10 cellular contexts compared by ENCODE assay signal in genomic region chr15:76988874-76989780, GRCh38. TPM values are rescaled to one million over a fixed set of nuclear protein-coding genes. Genes with fewer than 3 reads are reported as not detected.
DNase-seq lines count a peak whose midpoint lies in the region; ATAC-seq and TF ChIP-seq lines count a peak whose summit lies in the region.
"Had no signal": no experiment of that assay in that cellular context is flagged by ENCODE, and none has a peak within 500 bp of the region (broad histone marks: within the 10 kb centered on the region; RNA-seq: fewer than 3 reads in every experiment).

No MANE protein-coding gene starts in this region.

- H3K4me1 Mint-ChIP-seq in CD4-positive, CD25-positive, alpha-beta regulatory T cell = peaks cover 9 to 48% (median 21%) of the 10 kb centered on the region in 4 donors
- peaks cover 73% of the 10 kb centered on the region for H3K4me1 Mint-ChIP-seq in activated CD4-positive, alpha-beta memory T cell treated with anti-CD3 and anti-CD28 coated beads, Interleukin-2, amount 10 ng/mL, durations not matched to agents 7 days and 5 days
- H3K4me1 Mint-ChIP-seq in mesothelial cell of epicardium = peaks cover 6% of the 10 kb centered on the region

- H3K9me3 Mint-ChIP-seq in CD4-positive, CD25-positive, alpha-beta regulatory T cell = no peaks in the 10 kb centered on the region
- H3K9me3 Mint-ChIP-seq in activated CD4-positive, alpha-beta memory T cell treated with anti-CD3 and anti-CD28 coated beads, Interleukin-2, amount 10 ng/mL, durations not matched to agents 7 days and 5 days = no peaks in the 10 kb centered on the region
- no peaks in the 10 kb centered on the region for H3K9me3 Mint-ChIP-seq in mesothelial cell of epicardium

- no peak for DNase-seq in CD4-positive, CD25-positive, alpha-beta regulatory T cell
- DNase-seq in activated CD4-positive, alpha-beta memory T cell treated with anti-CD3 and anti-CD28 coated beads, Interleukin-2, amount 10 ng/mL, durations not matched to agents 7 days and 5 days = no peak
- DNase-seq in left kidney (ENCODE audit: low read depth, low spot score) (peak; percentile 32), smooth muscle cell (lab: John Stamatoyannopoulos, UW; ENCODE audit: unreplicated experiment) (no peak), mesothelial cell of epicardium (ENCODE audit: low spot score in 2 of 2, unreplicated experiment in 2 of 2) (no peak), DMS53 (lab: John Stamatoyannopoulos, UW) (no peak)
- no peak for DNase-seq in central memory CD4-positive, alpha-beta T cell
- DNase-seq: Calu3, NCI-H82 had no signal

- H2AFZ ChIP-seq in smooth muscle cell (ENCODE audit: low read depth) = no peak overlapping the region

- no peaks in the 10 kb centered on the region for H3K27me3 Mint-ChIP-seq in CD4-positive, CD25-positive, alpha-beta regulatory T cell
- no peaks in the 10 kb centered on the region for H3K27me3 Mint-ChIP-seq in activated CD4-positive, alpha-beta memory T cell treated with anti-CD3 and anti-CD28 coated beads, Interleukin-2, amount 10 ng/mL, durations not matched to agents 7 days and 5 days
- peaks cover 5% of the 10 kb centered on the region for H3K27me3 Mint-ChIP-seq in mesothelial cell of epicardium (ENCODE audit: low read depth)

- no peaks in the 10 kb centered on the region for H4K20me1 ChIP-seq in smooth muscle cell (ENCODE audit: low read depth)

- no peaks in the 10 kb centered on the region for H3F3A ChIP-seq in smooth muscle cell (ENCODE audit: low read depth)

- H3K79me2 ChIP-seq in smooth muscle cell (ENCODE audit: low read depth) = no peaks in the 10 kb centered on the region

- no peak overlapping the region for H3K27ac ChIP-seq in CD4-positive, CD25-positive, alpha-beta regulatory T cell (ENCODE audit: insufficient read depth, low read length, poor library complexity, severe bottlenecking)
- H3K27ac ChIP-seq in smooth muscle cell (ENCODE audit: low read depth) = no peak overlapping the region

- POLR2A ChIA-PET in activated CD4-positive, alpha-beta memory T cell treated with anti-CD3 and anti-CD28 coated beads, Interleukin-2, amount 10 ng/mL, durations not matched to agents 7 days and 5 days (lab: Charles Lee) = interaction anchor here (1.0 to 3.8 kb wide), 9 partner anchors 9 to 58 kb away, joined by 4 to 61 read pairs (median 23); partner anchors contain the start of gene RCN2

- H3K9me3 ChIP-seq in CD4-positive, CD25-positive, alpha-beta regulatory T cell (ENCODE audit: control insufficient read depth in 2 of 2, low read length in 2 of 2) = no peaks in the 10 kb centered on the region
- H3K9me3 ChIP-seq in smooth muscle cell (replicated peaks; ENCODE audit: low read depth) = no peaks in the 10 kb centered on the region

- no peaks in the 10 kb centered on the region for H3K27me3 ChIP-seq in CD4-positive, CD25-positive, alpha-beta regulatory T cell (ENCODE audit: control insufficient read depth, insufficient read depth, low read length)
- no peaks in the 10 kb centered on the region for H3K27me3 ChIP-seq in smooth muscle cell (ENCODE audit: low read depth)

- TF ChIP-seq CTCF in smooth muscle cell (IDR thresholded peaks at IDR 0.05; ENCODE audit: borderline replicate concordance, insufficient read depth, poor library complexity, severe bottlenecking) (no peak), mesothelial cell of epicardium (IDR thresholded peaks at IDR 0.05; ENCODE audit: unreplicated experiment) (no peak)

- CTCF ChIA-PET in activated CD4-positive, alpha-beta memory T cell treated with anti-CD3 and anti-CD28 coated beads, Interleukin-2, amount 10 ng/mL, durations not matched to agents 7 days and 5 days (lab: Charles Lee) = interaction anchor here (0.7 to 4.3 kb wide), 7 partner anchors 9 to 555 kb away, joined by 4 to 20 read pairs (median 8); no protein-coding TSS in a partner anchor

- H3K27ac Mint-ChIP-seq in CD4-positive, CD25-positive, alpha-beta regulatory T cell = peak overlapping the region in 2 of 3 donors; percentile 53 to 87
- peak overlapping the region; percentile 99 for H3K27ac Mint-ChIP-seq in activated CD4-positive, alpha-beta memory T cell treated with anti-CD3 and anti-CD28 coated beads, Interleukin-2, amount 10 ng/mL, durations not matched to agents 7 days and 5 days
- H3K27ac Mint-ChIP-seq in mesothelial cell of epicardium = no peak overlapping the region

- H3K9ac ChIP-seq in smooth muscle cell (ENCODE audit: low read depth) = no peak overlapping the region

- H3K4me1 ChIP-seq in CD4-positive, CD25-positive, alpha-beta regulatory T cell (ENCODE audit: control insufficient read depth, insufficient read depth, low read length, poor library complexity, severe bottlenecking) = peaks cover 36% of the 10 kb centered on the region
- no peaks in the 10 kb centered on the region for H3K4me1 ChIP-seq in smooth muscle cell (ENCODE audit: low read depth)

- no peak overlapping the region for H3K4me2 ChIP-seq in smooth muscle cell

- no peak for ATAC-seq in CD4-positive, CD25-positive, alpha-beta regulatory T cell (ENCODE audit: low read depth in 2 of 2)
- peak; percentile 16 for ATAC-seq in GM19467 (IDR thresholded peaks at IDR 0.05; ENCODE audit: unreplicated experiment)

- peak overlapping the region; percentile 32 for H3K4me3 ChIP-seq in CD4-positive, CD25-positive, alpha-beta regulatory T cell (ENCODE audit: low read depth, low read length)
- H3K4me3 ChIP-seq in smooth muscle cell = no peak overlapping the region

- H3K4me3 Mint-ChIP-seq in CD4-positive, CD25-positive, alpha-beta regulatory T cell = peak overlapping the region in 2 of 4 donors; percentile 62 to 70
- H3K4me3 Mint-ChIP-seq in activated CD4-positive, alpha-beta memory T cell treated with anti-CD3 and anti-CD28 coated beads, Interleukin-2, amount 10 ng/mL, durations not matched to agents 7 days and 5 days = peak overlapping the region; percentile 52
- no peak overlapping the region for H3K4me3 Mint-ChIP-seq in mesothelial cell of epicardium

- WGBS in smooth muscle cell (ENCODE audit: low lambda C conversion rate) = 76% methylated on average over 12 of the region's 12 CpGs

- H3K36me3 ChIP-seq in CD4-positive, CD25-positive, alpha-beta regulatory T cell (ENCODE audit: control insufficient read depth, insufficient read depth, low read length) = no peaks in the 10 kb centered on the region
- H3K36me3 ChIP-seq in smooth muscle cell (ENCODE audit: low read depth) = no peaks in the 10 kb centered on the region

- H3K36me3 Mint-ChIP-seq in CD4-positive, CD25-positive, alpha-beta regulatory T cell = no peaks in the 10 kb centered on the region
- no peaks in the 10 kb centered on the region for H3K36me3 Mint-ChIP-seq in activated CD4-positive, alpha-beta memory T cell treated with anti-CD3 and anti-CD28 coated beads, Interleukin-2, amount 10 ng/mL, durations not matched to agents 7 days and 5 days (ENCODE audit: low read depth)
- H3K36me3 Mint-ChIP-seq in mesothelial cell of epicardium = no peaks in the 10 kb centered on the region

RNA-seq across cellular contexts. Expression of gene PSTPIP1, which starts 5.8 kb away (rescaled TPM):
- 169 TPM for total RNA-seq in CD4-positive, CD25-positive, alpha-beta regulatory T cell
- polyA plus RNA-seq in CD4-positive, CD25-positive, alpha-beta regulatory T cell = 10 to 100 TPM; 41.3 to 69.2 (median 45.7) TPM
- 100 to 1,000 TPM; 181 to 187 TPM for total RNA-seq in activated CD4-positive, alpha-beta memory T cell treated with anti-CD3 and anti-CD28 coated beads, Interleukin-2, amount 10 ng/mL, durations not matched to agents 7 days and 5 days
- not detected in 2 replicates for total RNA-seq in smooth muscle cell
- 0.38 TPM in 1 of 2 replicates, not detected in the other for polyA plus RNA-seq in smooth muscle cell
- total RNA-seq in mesothelial cell of epicardium = 0.59 TPM in 1 of 3 replicates, not detected in the others
- total RNA-seq: Calu3 had no signal

RNA-seq across cellular contexts. Expression of gene RCN2, which starts 57.6 kb away (rescaled TPM):
- total RNA-seq in CD4-positive, CD25-positive, alpha-beta regulatory T cell = 17.3 TPM
- polyA plus RNA-seq in CD4-positive, CD25-positive, alpha-beta regulatory T cell = 10 to 100 TPM; 35.8 to 47.3 (median 41.6) TPM
- total RNA-seq in activated CD4-positive, alpha-beta memory T cell treated with anti-CD3 and anti-CD28 coated beads, Interleukin-2, amount 10 ng/mL, durations not matched to agents 7 days and 5 days = 10 to 100 TPM; 23.0 to 24.9 TPM
- total RNA-seq in smooth muscle cell (200 and 230 TPM in 2 replicates), mesothelial cell of epicardium (111 to 115 TPM (median 112 TPM) in 3 replicates)
- 146 and 190 TPM in 2 replicates for polyA plus RNA-seq in smooth muscle cell

Comparison
In these comparisons a context has a peak if more than half of its experiments do, and no peak if none do; other contexts are left out.
1. RNA of gene PSTPIP1, which starts 5.8 kb away (total RNA-seq): 181 to 187 TPM in activated CD4-positive, alpha-beta memory T cell treated with anti-CD3 and anti-CD28 coated beads, Interleukin-2, amount 10 ng/mL, durations not matched to agents 7 days and 5 days and 169 TPM in CD4-positive, CD25-positive, alpha-beta regulatory T cell (single experiment); not detected in smooth muscle cell and 0.59 TPM in mesothelial cell of epicardium; every median in the first group is over 100 times any median in the second.